Comparison of ENCODE assay signal across 1 cellular context in genomic region chr21:41932191-41932575, GRCh38.
TF ChIP-seq lines count a peak whose summit lies in the region.

No MANE protein-coding gene starts in this region.

TF ChIP-seq in IMR-90, 13 proteins besides CTCF, POLR2A, EP300 and RAD21 (continued from another document):
- no peak for TF ChIP-seq USF2 (IDR thresholded peaks at IDR 0.05; ENCODE audit: low read depth, low read length)
